ENCODE assay signal across 20 cellular contexts in the genomic region with DNA sequence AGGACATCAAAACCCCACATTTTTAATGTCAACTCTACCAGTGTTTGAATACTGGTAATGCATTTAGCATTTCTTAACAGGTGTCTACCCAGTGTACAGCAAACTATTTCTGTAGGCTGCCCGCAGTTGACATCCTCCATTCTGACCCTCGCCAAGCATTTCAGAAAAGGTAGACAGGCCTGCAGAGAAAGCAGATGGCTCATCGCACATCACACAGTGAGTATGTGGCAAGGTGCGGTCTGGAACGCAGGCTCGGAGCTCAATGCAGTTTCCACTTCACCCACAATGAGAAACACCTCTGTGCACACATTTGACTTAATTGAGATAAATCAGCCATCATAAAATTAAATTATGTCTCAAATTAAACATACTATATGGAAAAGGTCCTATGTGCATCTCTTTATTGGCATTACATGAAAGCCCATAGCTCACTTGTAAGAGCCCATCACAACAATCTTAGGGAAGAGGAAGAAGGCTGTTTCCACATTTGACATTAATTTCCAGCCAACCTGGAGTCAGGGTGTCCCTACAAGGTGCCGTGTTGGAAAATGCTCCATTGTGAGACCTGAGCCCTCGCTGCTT.
"Had no signal": no experiment of that assay in that cellular context is flagged by ENCODE, and none has a peak within 500 bp of the region (broad histone marks: within the 10 kb centered on the region; RNA-seq: fewer than 3 reads in every experiment).

No MANE protein-coding gene starts in this region.

- H3K4me3 ChIP-seq: MG63 had no signal

- H3K27ac ChIP-seq: HL-60, RWPE1 had no signal

- H3K27me3 ChIP-seq: MG63 had no signal

- ATAC-seq: Panc1, PC-3 had no signal

- H3K36me3 ChIP-seq: MG63 had no signal

- DNase-seq: KBM-7, MG63, NCI-H1092 treated with DMSO at 0.1 percent for 48 hours, NCI-H1436, NCI-H187, NCI-H2029, NCI-H2081 treated with DMSO at 0.1 percent for 48 hours, NCI-H2171, NCI-H226, NCI-H446, NCI-H510A, NCI-H524 treated with DMSO at 0.1 percent for 48 hours, NCI-H69, NCI-H774, PC-3, SHP77, SW 1271 had no signal
